ENCODE assay signal across 8 cellular contexts in genomic region chr6:71510057-71510713, GRCh38.
A peak's percentile ranks its signal among the peaks of the same experiment; 100 is the strongest.
DNase-seq lines count a peak whose midpoint lies in the region; ATAC-seq and TF ChIP-seq lines count a peak whose summit lies in the region.

No MANE protein-coding gene starts in this region.

- peaks cover 0 to 30% (median 2%) of the 10 kb centered on the region in 4 donors for H3K4me1 ChIP-seq in tibial artery

- no peak overlapping the region for H3K4me3 ChIP-seq in tibial artery

- no peaks in the 10 kb centered on the region for H3K9me3 Mint-ChIP-seq in activated naive CD8-positive, alpha-beta T cell treated with anti-CD3 and anti-CD28 coated beads, Interleukin-2, amount 50 U/mL, for 24 hours

- no peak overlapping the region for H3K27ac Mint-ChIP-seq in activated naive CD8-positive, alpha-beta T cell treated with anti-CD3 and anti-CD28 coated beads, Interleukin-2, amount 50 U/mL, for 24 hours

- in situ Hi-C loops in T47D (cut with HindIII; ENCODE audit: low pct_unique_long_range_greater_than_20kb, low sequenced_read_pairs): no loop called here

- DNase-seq in NAMALWA (ENCODE audit: low spot score) (peak; percentile 78), T47D (ENCODE audit: low read depth in 1 of 2, low spot score in 1 of 2) (peak; percentile 8 to 70), kidney glomerular epithelial cell (lab: John Stamatoyannopoulos, UW) (peak; percentile 82), tibial artery (peak; percentile 49 to 77), MV-4-11 (lab: John Stamatoyannopoulos, UW) (no peak)
- no peak for DNase-seq in activated naive CD8-positive, alpha-beta T cell treated with anti-CD3 and anti-CD28 coated beads, Interleukin-2, amount 50 U/mL, for 24 hours

- ATAC-seq in GM21786 (IDR thresholded peaks at IDR 0.05; ENCODE audit: unreplicated experiment): peak; percentile 89
- no peak for ATAC-seq in activated naive CD8-positive, alpha-beta T cell treated with anti-CD3 and anti-CD28 coated beads, Interleukin-2, amount 50 U/mL, for 24 hours

- H3K27ac ChIP-seq in tibial artery: peak overlapping the region in 1 of 2 donors; percentile 26

- H3K36me3 Mint-ChIP-seq in activated naive CD8-positive, alpha-beta T cell treated with anti-CD3 and anti-CD28 coated beads, Interleukin-2, amount 50 U/mL, for 24 hours (ENCODE audit: low read depth): no peaks in the 10 kb centered on the region

- no peaks in the 10 kb centered on the region for H3K27me3 ChIP-seq in tibial artery

- intact Hi-C loops in tibial artery (cut with DNase I; ENCODE audit: low total_unique reads): loop anchor here (5.0 kb wide), 1 partner anchor 128 kb away; no protein-coding TSS in a partner anchor

- no peak overlapping the region for H3K4me3 Mint-ChIP-seq in activated naive CD8-positive, alpha-beta T cell treated with anti-CD3 and anti-CD28 coated beads, Interleukin-2, amount 50 U/mL, for 24 hours

- no peaks in the 10 kb centered on the region for H3K36me3 ChIP-seq in tibial artery

- H3K4me1 Mint-ChIP-seq in activated naive CD8-positive, alpha-beta T cell treated with anti-CD3 and anti-CD28 coated beads, Interleukin-2, amount 50 U/mL, for 24 hours: no peaks in the 10 kb centered on the region

- no peaks in the 10 kb centered on the region for H3K27me3 Mint-ChIP-seq in activated naive CD8-positive, alpha-beta T cell treated with anti-CD3 and anti-CD28 coated beads, Interleukin-2, amount 50 U/mL, for 24 hours

- peak; percentile 53 for TF ChIP-seq CTCF in GM12873 (IDR thresholded peaks at IDR 0.05; ENCODE audit: insufficient read depth, low read depth, low read length, missing control alignments)
- peak; percentile 78 to 89 for TF ChIP-seq CTCF in tibial artery (IDR thresholded peaks at IDR 0.05)

- H3K9me3 ChIP-seq in tibial artery: no peaks in the 10 kb centered on the region

Comparison
In these comparisons a context has a peak if more than half of its experiments do, and no peak if none do; other contexts are left out.
1. DNase-seq: peak in NAMALWA (single experiment), T47D (2 of 2), kidney glomerular epithelial cell (single experiment) and tibial artery (2 of 2); none in activated naive CD8-positive, alpha-beta T cell treated with anti-CD3 and anti-CD28 coated beads, Interleukin-2, amount 50 U/mL, for 24 hours (single experiment) and MV-4-11 (single experiment).